9 cellular contexts compared by ENCODE assay signal in the genomic region with DNA sequence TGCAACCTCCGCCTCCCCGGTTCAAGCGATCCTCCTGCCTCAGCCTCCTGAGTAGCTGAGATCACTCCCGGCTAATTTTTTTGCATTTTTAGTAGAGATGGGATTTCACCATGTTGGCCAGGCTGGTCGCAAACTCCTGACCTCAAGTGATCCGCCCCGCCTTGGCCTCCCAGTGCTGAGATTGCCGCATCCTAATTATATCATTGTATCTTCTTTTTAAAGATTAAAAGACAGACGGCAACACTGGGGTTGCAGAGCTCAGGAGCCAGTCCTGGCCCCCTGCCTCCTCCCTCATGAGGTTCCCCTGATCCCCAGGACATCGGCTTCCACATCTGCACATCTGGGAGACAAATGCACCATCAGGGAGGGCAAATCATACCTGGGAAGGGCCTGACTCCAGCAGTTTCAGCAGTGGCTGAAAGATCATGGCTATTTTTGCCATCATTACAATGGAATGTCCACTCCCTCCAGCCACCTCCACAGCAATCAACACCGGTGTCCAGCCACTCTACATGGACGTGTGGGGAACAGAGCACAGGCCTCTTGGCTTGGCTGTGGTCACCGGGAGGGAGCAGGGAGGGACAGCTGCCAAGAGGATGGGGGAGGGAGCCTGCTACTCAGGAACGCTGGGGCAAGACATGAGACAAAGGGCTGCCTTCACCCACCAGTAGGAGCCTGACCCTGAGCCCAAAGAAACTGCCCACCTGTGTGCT. TPM values are rescaled to one million over a fixed set of nuclear protein-coding genes. Genes with fewer than 3 reads are reported as not detected.
DNase-seq lines count a peak whose midpoint lies in the region; ATAC-seq and TF ChIP-seq lines count a peak whose summit lies in the region.
"Had no signal": no experiment of that assay in that cellular context is flagged by ENCODE, and none has a peak within 500 bp of the region (broad histone marks: within the 10 kb centered on the region; RNA-seq: fewer than 3 reads in every experiment).

No MANE protein-coding gene starts in this region.

- H3K9ac ChIP-seq in skeletal muscle tissue (ENCODE audit: low read depth in 1 of 3, low read length in 3 of 3) (peak overlapping the region in 2 of 3 donors; percentile 3 to 50), H9 (ENCODE audit: extremely low read depth, insufficient read length, low read length) (no peak overlapping the region)

- H3K18ac ChIP-seq in H9 (ENCODE audit: insufficient read length, low read depth, low read length): no peak overlapping the region

- no peak overlapping the region for H3K4me2 ChIP-seq in H9 (ENCODE audit: insufficient read depth, insufficient read length, low read length)

- H3K27me3 ChIP-seq in skeletal muscle tissue (ENCODE audit: control insufficient read depth in 3 of 3, insufficient read depth in 3 of 3, low read length in 3 of 3): peaks cover 0 to 16% (median 14%) of the 10 kb centered on the region in 3 donors
- H3K27me3 ChIP-seq in H9 (ENCODE audit: insufficient read depth, low read length): no peaks in the 10 kb centered on the region
- no peaks in the 10 kb centered on the region for H3K27me3 ChIP-seq in CD8-positive, alpha-beta T cell (ENCODE audit: insufficient read depth, low read length)

- no peak overlapping the region for H2BK15ac ChIP-seq in H9 (ENCODE audit: low read depth, low read length)

- H3K9me3 ChIP-seq in skeletal muscle tissue (ENCODE audit: control insufficient read depth in 3 of 3, low read length in 3 of 3): no peaks in the 10 kb centered on the region
- no peaks in the 10 kb centered on the region for H3K9me3 ChIP-seq in H9 (ENCODE audit: control insufficient read depth, low read depth, low read length)
- no peaks in the 10 kb centered on the region for H3K9me3 ChIP-seq in CD8-positive, alpha-beta T cell (ENCODE audit: low read length)

- WGBS in H9 (ENCODE audit: extremely low coverage, insufficient read length, low lambda C conversion rate): no CpG with 5 or more reads among the region's 14 CpGs

- no peak overlapping the region for H2AK5ac ChIP-seq in H9 (ENCODE audit: insufficient read length, low read length)

- DNase-seq in ELR (ENCODE audit: low read depth): peak; percentile 42
- DNase-seq in iris pigment epithelial cell (ENCODE audit: low read depth): peak; percentile 30
- no peak for DNase-seq in mucosa of gallbladder (ENCODE audit: low spot score)
- DNase-seq in H9: no peak
- DNase-seq in CD8-positive, alpha-beta T cell: no peak
- DNase-seq: stimulated activated CD4-positive, alpha-beta T cell treated with anti-CD3 and anti-CD28 coated beads, Interleukin-2, amount 100 ng/mL, for 48 hours had no signal

- H3K27me3 Mint-ChIP-seq in brain (no peaks in the 10 kb centered on the region), H9 (ENCODE audit: low read depth) (peaks cover 28% of the 10 kb centered on the region)
- peaks cover 27% of the 10 kb centered on the region for H3K27me3 Mint-ChIP-seq in CD8-positive, alpha-beta T cell (ENCODE audit: low read depth)

- no peak overlapping the region for H2BK120ac ChIP-seq in H9 (ENCODE audit: low read depth, low read length, poor library complexity, severe bottlenecking)

- no peak overlapping the region for H3K56ac ChIP-seq in H9 (ENCODE audit: insufficient read length, low read depth, low read length)

- no peak overlapping the region for H4K8ac ChIP-seq in H9 (replicated peaks; ENCODE audit: insufficient read length, low read depth, low read length)

- H3K36me3 ChIP-seq in skeletal muscle tissue (ENCODE audit: control insufficient read depth in 3 of 3, insufficient read depth in 3 of 3, low read length in 3 of 3): no peaks in the 10 kb centered on the region
- no peaks in the 10 kb centered on the region for H3K36me3 ChIP-seq in CD8-positive, alpha-beta T cell (ENCODE audit: insufficient read depth, low read length)

- H3K4me1 Mint-ChIP-seq in brain: peaks cover 43% of the 10 kb centered on the region
- peaks cover 5 to 12% of the 10 kb centered on the region in 2 experiments; a peak in 3 of 4 replicates for H3K4me1 Mint-ChIP-seq in H9
- no peaks in the 10 kb centered on the region for H3K4me1 Mint-ChIP-seq in CD8-positive, alpha-beta T cell (ENCODE audit: low read depth)

- no peak overlapping the region for H2BK12ac ChIP-seq in H9 (ENCODE audit: insufficient read length, low read depth, low read length)

- H3K4me3 Mint-ChIP-seq in brain (no peak overlapping the region), H9 (no peak overlapping the region)
- H3K4me3 Mint-ChIP-seq in CD8-positive, alpha-beta T cell: no peak overlapping the region

- H2BK20ac ChIP-seq in H9 (ENCODE audit: low read depth, low read length, poor library complexity, severe bottlenecking): no peak overlapping the region

- CTCF ChIA-PET in CD8-positive, alpha-beta T cell (lab: Charles Lee): no interaction called here

- no peak overlapping the region for H4K5ac ChIP-seq in H9 (ENCODE audit: insufficient read length, low read depth, low read length)

- no peak overlapping the region for H2AFZ ChIP-seq in H9 (ENCODE audit: low read length)

- intact Hi-C loops in CD8-positive, alpha-beta T cell (cut with DNase I, micrococcal nuclease): loop anchor here in 1 of 2 experiments (10.0 kb wide), 1 partner anchor 552 kb away; no protein-coding TSS in a partner anchor

- no peaks in the 10 kb centered on the region for H3K36me3 Mint-ChIP-seq in brain
- no peaks in the 10 kb centered on the region for H3K36me3 Mint-ChIP-seq in H9 (ENCODE audit: insufficient read depth in 1 of 3, low read depth in 3 of 3)
- H3K36me3 Mint-ChIP-seq in CD8-positive, alpha-beta T cell: no peaks in the 10 kb centered on the region

- no peak overlapping the region for H3T11ph ChIP-seq in H9 (ENCODE audit: low read length)

- no peak overlapping the region for H3K4ac ChIP-seq in H9 (ENCODE audit: low read depth, low read length)

- H3K4me1 ChIP-seq in skeletal muscle tissue (ENCODE audit: control insufficient read depth in 3 of 3, insufficient read depth in 3 of 3, low read length in 3 of 3): peaks cover 14 to 16% (median 15%) of the 10 kb centered on the region in 3 donors
- H3K4me1 ChIP-seq in H9 (ENCODE audit: insufficient read depth, low read length): no peaks in the 10 kb centered on the region
- H3K4me1 ChIP-seq in CD8-positive, alpha-beta T cell (ENCODE audit: insufficient read depth, low read length): no peaks in the 10 kb centered on the region

- H3K14ac ChIP-seq in H9 (ENCODE audit: insufficient read depth, low read length): no peak overlapping the region; the same call in 1 of the 2 replicates

- H3K9me3 Mint-ChIP-seq in brain: no peaks in the 10 kb centered on the region
- H3K9me3 Mint-ChIP-seq in H9: no peaks in the 10 kb centered on the region
- no peaks in the 10 kb centered on the region for H3K9me3 Mint-ChIP-seq in CD8-positive, alpha-beta T cell

- H3K79me2 ChIP-seq in H9 (ENCODE audit: insufficient read depth, low read length): no peaks in the 10 kb centered on the region

- POLR2A ChIA-PET in CD8-positive, alpha-beta T cell (lab: Charles Lee): no interaction called here

- no peak overlapping the region for H2BK5ac ChIP-seq in H9 (ENCODE audit: insufficient read length, low read length)

- H4K91ac ChIP-seq in H9 (ENCODE audit: insufficient read length, low read depth, low read length): no peak overlapping the region

- H3K23ac ChIP-seq in H9 (ENCODE audit: insufficient read length, low read depth, low read length): no peak overlapping the region

- TF ChIP-seq CTCF in brain (conservative IDR thresholded peaks at IDR 0.05) (no peak), H9 (conservative IDR thresholded peaks at IDR 0.05) (no peak)
- no peak for TF ChIP-seq CTCF in CD8-positive, alpha-beta T cell (IDR thresholded peaks at IDR 0.05)

- no peaks in the 10 kb centered on the region for H3K23me2 ChIP-seq in H9 (ENCODE audit: insufficient read length, low read depth, low read length, poor library complexity, severe bottlenecking)

- no peak overlapping the region for H3K4me3 ChIP-seq in skeletal muscle tissue (ENCODE audit: low read length in 3 of 3)
- H3K4me3 ChIP-seq in CD8-positive, alpha-beta T cell (ENCODE audit: low read depth, low read length): no peak overlapping the region

- ATAC-seq in GM19452 (IDR thresholded peaks at IDR 0.05; ENCODE audit: unreplicated experiment): no peak
- no peak for ATAC-seq in CD8-positive, alpha-beta T cell

- H3K27ac ChIP-seq in skeletal muscle tissue (ENCODE audit: low read depth, low read length) (peak overlapping the region; percentile 48), H9 (ENCODE audit: insufficient read length, low read depth, low read length) (no peak overlapping the region)
- H3K27ac ChIP-seq in CD8-positive, alpha-beta T cell (ENCODE audit: low read depth, low read length): no peak overlapping the region

- peak overlapping the region in 4 of 5 experiments; percentile 67 to 94 (median 90) for H3K27ac Mint-ChIP-seq in brain
- no peak overlapping the region for H3K27ac Mint-ChIP-seq in H9
- no peak overlapping the region for H3K27ac Mint-ChIP-seq in CD8-positive, alpha-beta T cell

- no peaks in the 10 kb centered on the region for H3K79me1 ChIP-seq in H9 (ENCODE audit: insufficient read depth, low read depth, low read length, poor library complexity, severe bottlenecking)

- no peaks in the 10 kb centered on the region for H4K20me1 ChIP-seq in H9 (ENCODE audit: control insufficient read depth, insufficient read depth, insufficient read length)

RNA-seq across cellular contexts. Expression of a gene that starts 9.2 kb away (rescaled TPM):
- polyA plus RNA-seq in brain (ENCODE audit: insufficient read depth, low read depth, low replicate concordance): 1.5 TPM
- total RNA-seq in skeletal muscle tissue: 2.1 TPM
- total RNA-seq in mucosa of gallbladder: 6.7 TPM
- 21.2 and 22.6 TPM in 2 replicates for total RNA-seq in H9 (2021)
- 1 to 10 TPM in 1 of 2 experiments, under 1 TPM in 1; 0.92 to 1.0 TPM for total RNA-seq in CD8-positive, alpha-beta T cell

Comparison
In these comparisons a context has a peak if more than half of its experiments do, and no peak if none do; other contexts are left out.
1. DNase-seq: peak in ELR (single experiment) and iris pigment epithelial cell (single experiment); none in mucosa of gallbladder (single experiment), H9 (single experiment) and CD8-positive, alpha-beta T cell (0 of 7).
2. H3K27ac Mint-ChIP-seq: peak in brain (4 of 5); none in H9 (0 of 3) and CD8-positive, alpha-beta T cell (single experiment).